ENCODE assay signal across 8 cellular contexts in the genomic region with DNA sequence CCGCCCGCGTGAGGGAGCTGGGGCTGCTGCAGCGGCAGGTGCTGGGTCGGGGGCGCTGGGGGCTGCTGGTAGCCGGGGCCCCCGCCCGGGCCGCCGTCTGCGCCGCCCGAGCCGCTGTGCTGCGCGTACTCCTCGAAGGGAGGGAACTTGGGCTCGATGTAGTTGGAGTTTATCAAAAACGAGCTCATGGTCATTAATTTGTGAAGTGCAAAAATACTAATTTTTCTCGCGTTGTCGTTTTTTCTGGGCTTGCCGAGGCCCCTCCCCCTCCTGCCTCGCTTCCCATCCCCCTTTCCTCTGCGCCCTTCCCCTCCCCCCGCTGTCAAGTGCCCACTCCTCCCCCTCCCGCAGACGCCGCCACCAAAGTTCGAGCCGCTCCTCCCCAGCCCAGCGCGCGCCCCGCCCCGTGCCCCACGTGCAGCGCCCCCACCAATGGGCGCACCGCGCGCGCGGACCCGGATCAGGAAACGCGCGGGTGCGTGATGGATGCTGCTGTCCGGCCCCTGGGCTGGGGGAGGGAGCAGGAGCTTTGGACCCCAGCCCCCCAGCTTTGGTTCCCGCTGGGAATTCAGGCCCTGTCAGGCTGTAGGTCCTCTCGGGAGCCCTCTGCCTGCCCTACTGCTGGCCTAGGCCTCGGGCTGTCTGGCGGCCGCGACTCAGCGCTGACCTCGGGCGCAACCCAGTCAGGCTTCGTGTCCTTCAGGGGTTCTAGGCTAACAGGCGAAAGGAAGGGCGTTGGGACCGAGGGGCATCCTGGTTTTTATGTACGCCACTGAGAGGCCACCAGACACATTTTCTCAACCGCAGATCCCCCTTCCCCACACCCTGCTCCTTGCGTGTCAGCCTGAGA. TPM values are rescaled to one million over a fixed set of nuclear protein-coding genes. Genes with fewer than 3 reads are reported as not detected.
DNase-seq lines count a peak whose midpoint lies in the region; ATAC-seq and TF ChIP-seq lines count a peak whose summit lies in the region.

Gene HOXA4, minus strand, starts transcription at position 218 of the 850 bp plus-strand sequence. Its CDS starts 24 bp downstream, at position 194.

- H3K4me2 ChIP-seq in osteoblast (ENCODE audit: insufficient read depth, low read length) = peak within 1 kb of the TSS; percentile 75

- H3K79me2 ChIP-seq in osteoblast (ENCODE audit: insufficient read depth, low read length) = peaks cover 46% of the 10 kb centered on the region

- peak within 1 kb of the TSS; percentile 98 for H3K27ac ChIP-seq in foreskin keratinocyte
- H3K27ac ChIP-seq in osteoblast (ENCODE audit: low read depth, low read length) = peak within 1 kb of the TSS; percentile 68
- peak within 1 kb of the TSS; percentile 85 to 87 for H3K27ac ChIP-seq in thoracic aorta

- H3K36me3 Mint-ChIP-seq in activated T-helper 17 cell treated with anti-CD3 and anti-CD28 coated beads, Interleukin-2, amount 50 U/mL, for 72 hours (ENCODE audit: low read depth) = no peaks in the 10 kb centered on the region

- H3K36me3 ChIP-seq in osteoblast (ENCODE audit: insufficient read depth, low read length) (no peaks in the 10 kb centered on the region), thoracic aorta (no peaks in the 10 kb centered on the region)

- H3K4me1 ChIP-seq in foreskin keratinocyte = peaks cover 12% of the 10 kb centered on the region
- H3K4me1 ChIP-seq in osteoblast (ENCODE audit: insufficient read depth, low read length) = peaks cover 32% of the 10 kb centered on the region
- H3K4me1 ChIP-seq in thoracic aorta (ENCODE audit: control insufficient read depth in 1 of 2, low read depth in 2 of 2) = peaks cover 0 to 42% of the 10 kb centered on the region in 2 donors

- TF ChIP-seq CTCF in foreskin keratinocyte (conservative IDR thresholded peaks at IDR 0.05) (no peak), osteoblast (IDR thresholded peaks at IDR 0.05; ENCODE audit: extremely low read depth, low read depth, low read length) (no peak), thoracic aorta (IDR thresholded peaks at IDR 0.05) (no peak)

- peaks cover 56% of the 10 kb centered on the region for H3K27me3 Mint-ChIP-seq in activated T-helper 17 cell treated with anti-CD3 and anti-CD28 coated beads, Interleukin-2, amount 50 U/mL, for 72 hours

- peak; percentile 88 for ATAC-seq in activated T-helper 17 cell treated with anti-CD3 and anti-CD28 coated beads, Interleukin-2, amount 50 U/mL, for 72 hours (replicated peaks)
- ATAC-seq in foreskin keratinocyte = peak; percentile 90
- peak; percentile 96 for ATAC-seq in thoracic aorta (ENCODE audit: insufficient number of reproducible peaks, low FRiP score, low read depth)
- ATAC-seq in HG03457 (IDR thresholded peaks at IDR 0.05; ENCODE audit: unreplicated experiment) = no peak

- H3K27me3 ChIP-seq in foreskin keratinocyte (no peaks in the 10 kb centered on the region), osteoblast (ENCODE audit: insufficient read depth, low read length) (no peaks in the 10 kb centered on the region), thoracic aorta (replicated peaks; ENCODE audit: insufficient read depth) (no peaks in the 10 kb centered on the region)

- no peak within 1 kb of the TSS for H3K27ac Mint-ChIP-seq in activated T-helper 17 cell treated with anti-CD3 and anti-CD28 coated beads, Interleukin-2, amount 50 U/mL, for 72 hours

- DNase-seq in NCI-H1417 (lab: John Stamatoyannopoulos, UW) = peak; percentile 71 to 93 (median 90)
- no peak for DNase-seq in NCI-H1417 treated with DMSO at 0.1 percent for 48 hours (lab: John Stamatoyannopoulos, UW)
- peak; percentile 90 for DNase-seq in OCI-M1 (lab: John Stamatoyannopoulos, UW)
- peak; percentile 63 to 73 for DNase-seq in foreskin keratinocyte
- peak; percentile 100 for DNase-seq in osteoblast (ENCODE audit: insufficient read length, low spot score, missing footprints)
- peak; percentile 66 for DNase-seq in thoracic aorta (ENCODE audit: low spot score)

- no peaks in the 10 kb centered on the region for H3K9me3 Mint-ChIP-seq in activated T-helper 17 cell treated with anti-CD3 and anti-CD28 coated beads, Interleukin-2, amount 50 U/mL, for 72 hours

- peak within 1 kb of the TSS; percentile 57 for H3K4me3 Mint-ChIP-seq in activated T-helper 17 cell treated with anti-CD3 and anti-CD28 coated beads, Interleukin-2, amount 50 U/mL, for 72 hours

- peaks cover 11% of the 10 kb centered on the region for H3K4me1 Mint-ChIP-seq in activated T-helper 17 cell treated with anti-CD3 and anti-CD28 coated beads, Interleukin-2, amount 50 U/mL, for 72 hours

- H3K4me3 ChIP-seq in osteoblast (ENCODE audit: insufficient read depth, low read length) = peak within 1 kb of the TSS; percentile 76
- peak within 1 kb of the TSS; percentile 77 for H3K4me3 ChIP-seq in thoracic aorta

- H2AFZ ChIP-seq in osteoblast (ENCODE audit: low read length) = peak within 1 kb of the TSS; percentile 73

- H3K9me3 ChIP-seq in osteoblast (ENCODE audit: low read depth, low read length) = no peaks in the 10 kb centered on the region
- H3K9me3 ChIP-seq in thoracic aorta = no peaks in the 10 kb centered on the region

- H4K20me1 ChIP-seq in osteoblast (ENCODE audit: insufficient read depth, low read length) = peaks cover 6% of the 10 kb centered on the region

RNA-seq across cellular contexts. Expression of gene HOXA4, which starts in this region (rescaled TPM):
- under 1 TPM in 1 of 2 donors, not detected in 1; 0.26 TPM for total RNA-seq in activated T-helper 17 cell treated with anti-CD3 and anti-CD28 coated beads, Interleukin-2, amount 50 U/mL, for 72 hours
- total RNA-seq in foreskin keratinocyte = 0.82 and 1.6 TPM in 2 replicates
- polyA plus RNA-seq in foreskin keratinocyte = 1.3 and 2.3 TPM in 2 replicates
- 0.72 and 1.2 TPM in 2 replicates for total RNA-seq in osteoblast
- 1 to 10 TPM; 3.7 to 6.1 TPM for total RNA-seq in thoracic aorta

Comparison
In these comparisons a context has a peak if more than half of its experiments do, and no peak if none do; other contexts are left out.
1. Peak in ATAC-seq in activated T-helper 17 cell treated with anti-CD3 and anti-CD28 coated beads, Interleukin-2, amount 50 U/mL, for 72 hours; RNA of the gene not detected or under 1 TPM.